In genomic region chr18:63078471-63078870, GRCh38 we compare ENCODE assay signal across 13 cellular contexts.
DNase-seq lines count a peak whose midpoint lies in the region; ATAC-seq, FAIRE-seq and TF ChIP-seq lines count a peak whose summit lies in the region.
"Had no signal": no experiment of that assay in that cellular context is flagged by ENCODE, and none has a peak within 500 bp of the region (broad histone marks: within the 10 kb centered on the region; RNA-seq: fewer than 3 reads in every experiment).

No MANE protein-coding gene starts in this region.

- FAIRE-seq in pancreas (lab: Jason Lieb, UNC), result no peak
- FAIRE-seq: K562 had no signal

- H3K4me1 ChIP-seq in SJCRH30, result no peaks in the 10 kb centered on the region
- H3K4me1 ChIP-seq in pancreas, result peaks cover 0 to 3% (median 0%) of the 10 kb centered on the region in 3 donors

- no peaks in the 10 kb centered on the region for H3K27me3 ChIP-seq in SJCRH30
- H3K27me3 ChIP-seq in pancreas, result no peaks in the 10 kb centered on the region

- peak in 1 of 2 donors; percentile 67 for ATAC-seq in natural killer cell treated with Interleukin-12 subunit alpha and Interleukin-12 subunit beta and Interleukin-15 and Interleukin-18, amount 100 ng/mL, for 72 hours
- no peak for ATAC-seq in natural killer cell
- ATAC-seq in HG02610 (IDR thresholded peaks at IDR 0.05; ENCODE audit: unreplicated experiment), result peak; percentile 93
- ATAC-seq in HG03442 (IDR thresholded peaks at IDR 0.05; ENCODE audit: unreplicated experiment), result peak; percentile 89
- no peak for ATAC-seq in pancreas
- ATAC-seq: K562 had no signal

- H3K9me3 ChIP-seq in SJCRH30 (replicated peaks), result no peaks in the 10 kb centered on the region
- no peaks in the 10 kb centered on the region for H3K9me3 ChIP-seq in pancreas

- no peak overlapping the region for H3K27ac ChIP-seq in SJCRH30
- H3K27ac ChIP-seq in pancreas, result no peak overlapping the region
- no peak overlapping the region for H3K27ac ChIP-seq in RWPE1

- POLR2A ChIA-PET in RWPE1 (lab: Yijun Ruan, JAX; ENCODE audit: low non-redundant PET), result no interaction called here

- peaks cover 5% of the 10 kb centered on the region for H3K9me3 Mint-ChIP-seq in natural killer cell treated with Interleukin-12 subunit alpha and Interleukin-12 subunit beta and Interleukin-15 and Interleukin-18, amount 100 ng/mL, for 72 hours
- H3K9me3 Mint-ChIP-seq in natural killer cell, result peaks cover 4 to 5% of the 10 kb centered on the region in 2 donors

- H3K36me3 Mint-ChIP-seq in natural killer cell treated with Interleukin-12 subunit alpha and Interleukin-12 subunit beta and Interleukin-15 and Interleukin-18, amount 100 ng/mL, for 72 hours, result peaks cover 8% of the 10 kb centered on the region
- H3K36me3 Mint-ChIP-seq in natural killer cell, result peaks cover 8% of the 10 kb centered on the region

- 73 to 86% methylated on average over 4 of the region's 4 CpGs for WGBS in pancreas, 2 donors

- H3K4me3 Mint-ChIP-seq in natural killer cell treated with Interleukin-12 subunit alpha and Interleukin-12 subunit beta and Interleukin-15 and Interleukin-18, amount 100 ng/mL, for 72 hours, result peak overlapping the region; percentile 3
- no peak overlapping the region for H3K4me3 Mint-ChIP-seq in natural killer cell

- H3K36me3 ChIP-seq in SJCRH30 (no peaks in the 10 kb centered on the region), pancreas (no peaks in the 10 kb centered on the region)

- TF ChIP-seq CTCF in natural killer cell (IDR thresholded peaks at IDR 0.05) (no peak), pancreas (IDR thresholded peaks at IDR 0.05) (no peak), RWPE1 (conservative IDR thresholded peaks at IDR 0.05; ENCODE audit: low read depth) (no peak)

- H3K27me3 Mint-ChIP-seq in natural killer cell treated with Interleukin-12 subunit alpha and Interleukin-12 subunit beta and Interleukin-15 and Interleukin-18, amount 100 ng/mL, for 72 hours, result peaks cover 2 to 8% of the 10 kb centered on the region in 2 donors
- peaks cover 6 to 7% of the 10 kb centered on the region in 2 donors for H3K27me3 Mint-ChIP-seq in natural killer cell (ENCODE audit: low read depth in 2 of 2)

- no peak overlapping the region for H3K4me3 ChIP-seq in SJCRH30
- H3K4me3 ChIP-seq in pancreas, result no peak overlapping the region
- H3K4me3 ChIP-seq: K562 had no signal

- CTCF ChIA-PET in RWPE1 (lab: Yijun Ruan, JAX), result no interaction called here

- DNase-seq in natural killer cell treated with Interleukin-12 subunit alpha and Interleukin-12 subunit beta and Interleukin-15 and Interleukin-18, amount 100 ng/mL, for 72 hours (ENCODE audit: low spot score), result no peak
- DNase-seq in natural killer cell (no peak), SJCRH30 (no peak), pancreas (no peak), hepatic stellate cell (ENCODE audit: low spot score) (no peak), RWPE1 (ENCODE audit: low spot score) (no peak)
- DNase-seq: activated naive CD4-positive, alpha-beta T cell; glutamatergic neuron; mesendoderm; NK-92 treated with Interleukin-12 subunit alpha and Interleukin-12 subunit beta, amount 100 ng/mL, for 24 hours had no signal

- intact Hi-C loops in natural killer cell (cut with micrococcal nuclease), result no loop called here
- intact Hi-C loops in pancreas (cut with DNase I), result no loop called here

- H3K4me1 Mint-ChIP-seq in natural killer cell treated with Interleukin-12 subunit alpha and Interleukin-12 subunit beta and Interleukin-15 and Interleukin-18, amount 100 ng/mL, for 72 hours (ENCODE audit: low read depth in 2 of 2), result peaks cover 12 to 20% of the 10 kb centered on the region in 2 donors
- peaks cover 13 to 18% of the 10 kb centered on the region in 2 donors for H3K4me1 Mint-ChIP-seq in natural killer cell

- no peak overlapping the region for H3K27ac Mint-ChIP-seq in natural killer cell treated with Interleukin-12 subunit alpha and Interleukin-12 subunit beta and Interleukin-15 and Interleukin-18, amount 100 ng/mL, for 72 hours
- no peak overlapping the region for H3K27ac Mint-ChIP-seq in natural killer cell

Comparison
In these comparisons a context has a peak if more than half of its experiments do, and no peak if none do; other contexts are left out.
1. ATAC-seq: peak in HG02610 (single experiment) and HG03442 (single experiment); none in natural killer cell (0 of 3) and pancreas (0 of 4).